In genomic region chr6:20778917-20779316, GRCh38 we compare ENCODE assay signal across 20 cellular contexts.
A peak's percentile ranks its signal among the peaks of the same experiment; 100 is the strongest.
DNase-seq lines count a peak whose midpoint lies in the region; ATAC-seq, FAIRE-seq and TF ChIP-seq lines count a peak whose summit lies in the region.
"Had no signal": no experiment of that assay in that cellular context is flagged by ENCODE, and none has a peak within 500 bp of the region (broad histone marks: within the 10 kb centered on the region; RNA-seq: fewer than 3 reads in every experiment).

No MANE protein-coding gene starts in this region.

- no peak overlapping the region for H3K9ac ChIP-seq in skeletal muscle tissue (ENCODE audit: low read depth in 1 of 3, low read length in 3 of 3)

- peak; percentile 38 to 65 for ATAC-seq in activated CD4-positive, CD25-positive, alpha-beta regulatory T cell treated with anti-CD3 and anti-CD28 coated beads, Interleukin-2, amount 50 U/mL, for 24 hours
- ATAC-seq in activated T-helper 17 cell treated with anti-CD3 and anti-CD28 coated beads, Interleukin-2, amount 50 U/mL, for 72 hours (replicated peaks) = peak; percentile 60
- no peak for ATAC-seq in HG02642 (IDR thresholded peaks at IDR 0.05; ENCODE audit: poor library complexity, unreplicated experiment)
- ATAC-seq: A549, GM23338 had no signal

- peak; percentile 71 for FAIRE-seq in D721Med (lab: Jason Lieb, UNC)
- FAIRE-seq: A549, H54, HTR-8/SVneo had no signal

- no peaks in the 10 kb centered on the region for H3K27me3 ChIP-seq in skeletal muscle tissue (ENCODE audit: control insufficient read depth in 3 of 3, insufficient read depth in 3 of 3, low read length in 3 of 3)

- H3K4me1 Mint-ChIP-seq in activated T-helper 17 cell treated with anti-CD3 and anti-CD28 coated beads, Interleukin-2, amount 50 U/mL, for 72 hours = peaks cover 8% of the 10 kb centered on the region

- peaks cover 2 to 6% (median 4%) of the 10 kb centered on the region in 3 donors for H3K4me1 ChIP-seq in skeletal muscle tissue (ENCODE audit: control insufficient read depth in 3 of 3, insufficient read depth in 3 of 3, low read length in 3 of 3)
- H3K4me1 ChIP-seq: A549, Caco-2 had no signal

- no peak for TF ChIP-seq CTCF in D721Med (IDR thresholded peaks at IDR 0.05; ENCODE audit: insufficient read depth, missing control alignments)

- no peaks in the 10 kb centered on the region for H3K9me3 ChIP-seq in skeletal muscle tissue (ENCODE audit: control insufficient read depth in 3 of 3, low read length in 3 of 3)
- H3K9me3 ChIP-seq: A549, Caco-2 had no signal

- peaks cover 0 to 4% (median 0%) of the 10 kb centered on the region in 3 donors for H3K36me3 ChIP-seq in skeletal muscle tissue (ENCODE audit: control insufficient read depth in 3 of 3, insufficient read depth in 3 of 3, low read length in 3 of 3)

- H3K36me3 Mint-ChIP-seq in activated T-helper 17 cell treated with anti-CD3 and anti-CD28 coated beads, Interleukin-2, amount 50 U/mL, for 72 hours (ENCODE audit: low read depth) = peaks cover 36% of the 10 kb centered on the region

- no peak overlapping the region for H3K4me3 Mint-ChIP-seq in activated T-helper 17 cell treated with anti-CD3 and anti-CD28 coated beads, Interleukin-2, amount 50 U/mL, for 72 hours
- H3K4me3 Mint-ChIP-seq: CD4-positive, alpha-beta T cell; GM23338 had no signal

- no peaks in the 10 kb centered on the region for H3K27me3 Mint-ChIP-seq in activated T-helper 17 cell treated with anti-CD3 and anti-CD28 coated beads, Interleukin-2, amount 50 U/mL, for 72 hours
- H3K27me3 Mint-ChIP-seq: CD4-positive, alpha-beta T cell had no signal

- H3K27ac ChIP-seq in skeletal muscle tissue (ENCODE audit: low read depth, low read length) = peak overlapping the region; percentile 28
- H3K27ac ChIP-seq: 22Rv1, A549, C4-2B had no signal

- in situ Hi-C loops in G401 (cut with HindIII; ENCODE audit: low sequenced_read_pairs) = no loop called here

- peak overlapping the region in 2 of 3 donors; percentile 1 to 5 for H3K4me3 ChIP-seq in skeletal muscle tissue (ENCODE audit: low read length in 3 of 3)
- H3K4me3 ChIP-seq: A549, GM23338 had no signal

- H3K9me3 Mint-ChIP-seq in activated T-helper 17 cell treated with anti-CD3 and anti-CD28 coated beads, Interleukin-2, amount 50 U/mL, for 72 hours = no peaks in the 10 kb centered on the region
- H3K9me3 Mint-ChIP-seq: CD4-positive, alpha-beta T cell; GM23338 had no signal

- no peak overlapping the region for H3K27ac Mint-ChIP-seq in activated T-helper 17 cell treated with anti-CD3 and anti-CD28 coated beads, Interleukin-2, amount 50 U/mL, for 72 hours
- H3K27ac Mint-ChIP-seq: CD4-positive, alpha-beta T cell had no signal

- DNase-seq in activated CD4-positive, CD25-positive, alpha-beta regulatory T cell (lab: John Stamatoyannopoulos, UW) = no peak
- no peak for DNase-seq in D721Med (ENCODE audit: insufficient read length, low spot score)
- DNase-seq in G401 (ENCODE audit: low spot score) = no peak
- DNase-seq: AML-193; Caco-2; CD4-positive, alpha-beta T cell; DMS153; DMS79; GF-D8; HCEC 1CT had no signal
